1 cellular context compared by ENCODE assay signal in genomic region chr17:8162232-8162996, GRCh38.
TF ChIP-seq lines count a peak whose summit lies in the region.

A gene with protein sequence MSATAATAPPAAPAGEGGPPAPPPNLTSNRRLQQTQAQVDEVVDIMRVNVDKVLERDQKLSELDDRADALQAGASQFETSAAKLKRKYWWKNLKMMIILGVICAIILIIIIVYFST (minus strand): TSS chr17:8162948. CDS start chr17:8162879, 69 bp downstream.

TF ChIP-seq in HepG2, 621 proteins besides CTCF, POLR2A, EP300 and RAD21 (continued from another document and continues in another):
- TF ChIP-seq E2F5 (CRISPR knock-in tag; conservative IDR thresholded peaks at IDR 0.05) = no peak
- TF ChIP-seq ARNTL (CRISPR knock-in tag; IDR thresholded peaks at IDR 0.05) = no peak
- TF ChIP-seq ADNP (CRISPR knock-in tag; IDR thresholded peaks at IDR 0.05) = no peak
- TF ChIP-seq FOXC1 (CRISPR knock-in tag; IDR thresholded peaks at IDR 0.05; ENCODE audit: borderline replicate concordance) = no peak
- no peak for TF ChIP-seq NKX3-1 (CRISPR knock-in tag; IDR thresholded peaks at IDR 0.05)
- no peak for TF ChIP-seq PITX1 (CRISPR knock-in tag; IDR thresholded peaks at IDR 0.05)
- peak; percentile 34 for TF ChIP-seq ZNF687 (CRISPR knock-in tag; IDR thresholded peaks at IDR 0.05)
- peak; percentile 88; the same call in 1 of the 2 replicates for TF ChIP-seq DMTF1 (CRISPR knock-in tag; IDR thresholded peaks at IDR 0.05)
- TF ChIP-seq ZNF44 (CRISPR knock-in tag; IDR thresholded peaks at IDR 0.05) = no peak
- TF ChIP-seq ZNF891 (CRISPR knock-in tag; IDR thresholded peaks at IDR 0.05) = peak; percentile 18; the same call in 1 of the 2 replicates
- no peak for TF ChIP-seq HNRNPLL (IDR thresholded peaks at IDR 0.05; ENCODE audit: low read depth, low read length, poor library complexity, severe bottlenecking)
- no peak for TF ChIP-seq TBX2 (CRISPR knock-in tag; IDR thresholded peaks at IDR 0.05; ENCODE audit: borderline replicate concordance)
- peak; percentile 77 for TF ChIP-seq ZFX (CRISPR knock-in tag; IDR thresholded peaks at IDR 0.05; ENCODE audit: low read depth)
- TF ChIP-seq PRPF4 (IDR thresholded peaks at IDR 0.05; ENCODE audit: low read depth, low read length, poor library complexity, severe bottlenecking) = no peak
- no peak for TF ChIP-seq EEA1 (CRISPR knock-in tag; IDR thresholded peaks at IDR 0.05; ENCODE audit: borderline replicate concordance)
- TF ChIP-seq, protein P1, sequence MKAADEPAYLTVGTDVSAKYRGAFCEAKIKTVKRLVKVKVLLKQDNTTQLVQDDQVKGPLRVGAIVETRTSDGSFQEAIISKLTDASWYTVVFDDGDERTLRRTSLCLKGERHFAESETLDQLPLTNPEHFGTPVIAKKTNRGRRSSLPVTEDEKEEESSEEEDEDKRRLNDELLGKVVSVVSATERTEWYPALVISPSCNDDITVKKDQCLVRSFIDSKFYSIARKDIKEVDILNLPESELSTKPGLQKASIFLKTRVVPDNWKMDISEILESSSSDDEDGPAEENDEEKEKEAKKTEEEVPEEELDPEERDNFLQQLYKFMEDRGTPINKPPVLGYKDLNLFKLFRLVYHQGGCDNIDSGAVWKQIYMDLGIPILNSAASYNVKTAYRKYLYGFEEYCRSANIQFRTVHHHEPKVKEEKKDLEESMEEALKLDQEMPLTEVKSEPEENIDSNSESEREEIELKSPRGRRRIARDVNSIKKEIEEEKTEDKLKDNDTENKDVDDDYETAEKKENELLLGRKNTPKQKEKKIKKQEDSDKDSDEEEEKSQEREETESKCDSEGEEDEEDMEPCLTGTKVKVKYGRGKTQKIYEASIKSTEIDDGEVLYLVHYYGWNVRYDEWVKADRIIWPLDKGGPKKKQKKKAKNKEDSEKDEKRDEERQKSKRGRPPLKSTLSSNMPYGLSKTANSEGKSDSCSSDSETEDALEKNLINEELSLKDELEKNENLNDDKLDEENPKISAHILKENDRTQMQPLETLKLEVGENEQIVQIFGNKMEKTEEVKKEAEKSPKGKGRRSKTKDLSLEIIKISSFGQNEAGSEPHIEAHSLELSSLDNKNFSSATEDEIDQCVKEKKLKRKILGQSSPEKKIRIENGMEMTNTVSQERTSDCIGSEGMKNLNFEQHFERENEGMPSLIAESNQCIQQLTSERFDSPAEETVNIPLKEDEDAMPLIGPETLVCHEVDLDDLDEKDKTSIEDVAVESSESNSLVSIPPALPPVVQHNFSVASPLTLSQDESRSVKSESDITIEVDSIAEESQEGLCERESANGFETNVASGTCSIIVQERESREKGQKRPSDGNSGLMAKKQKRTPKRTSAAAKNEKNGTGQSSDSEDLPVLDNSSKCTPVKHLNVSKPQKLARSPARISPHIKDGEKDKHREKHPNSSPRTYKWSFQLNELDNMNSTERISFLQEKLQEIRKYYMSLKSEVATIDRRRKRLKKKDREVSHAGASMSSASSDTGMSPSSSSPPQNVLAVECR (CRISPR knock-in tag; IDR thresholded peaks at IDR 0.05; ENCODE audit: borderline replicate concordance) = peak; percentile 60
- TF ChIP-seq LCORL (IDR thresholded peaks at IDR 0.05) = no peak
- no peak for TF ChIP-seq LCORL (CRISPR knock-in tag; IDR thresholded peaks at IDR 0.05)
- TF ChIP-seq, protein P2, sequence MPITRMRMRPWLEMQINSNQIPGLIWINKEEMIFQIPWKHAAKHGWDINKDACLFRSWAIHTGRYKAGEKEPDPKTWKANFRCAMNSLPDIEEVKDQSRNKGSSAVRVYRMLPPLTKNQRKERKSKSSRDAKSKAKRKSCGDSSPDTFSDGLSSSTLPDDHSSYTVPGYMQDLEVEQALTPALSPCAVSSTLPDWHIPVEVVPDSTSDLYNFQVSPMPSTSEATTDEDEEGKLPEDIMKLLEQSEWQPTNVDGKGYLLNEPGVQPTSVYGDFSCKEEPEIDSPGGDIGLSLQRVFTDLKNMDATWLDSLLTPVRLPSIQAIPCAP (CRISPR knock-in tag; IDR thresholded peaks at IDR 0.05; ENCODE audit: low read depth) = no peak
- TF ChIP-seq ZNF704 (CRISPR knock-in tag; IDR thresholded peaks at IDR 0.05; ENCODE audit: borderline replicate concordance) = no peak
- no peak; the same call in 1 of the 2 replicates for TF ChIP-seq ZNF749 (CRISPR knock-in tag; IDR thresholded peaks at IDR 0.05; ENCODE audit: borderline replicate concordance)
- TF ChIP-seq ZFP37 (CRISPR knock-in tag; IDR thresholded peaks at IDR 0.05; ENCODE audit: borderline replicate concordance) = no peak
- TF ChIP-seq, protein P3, sequence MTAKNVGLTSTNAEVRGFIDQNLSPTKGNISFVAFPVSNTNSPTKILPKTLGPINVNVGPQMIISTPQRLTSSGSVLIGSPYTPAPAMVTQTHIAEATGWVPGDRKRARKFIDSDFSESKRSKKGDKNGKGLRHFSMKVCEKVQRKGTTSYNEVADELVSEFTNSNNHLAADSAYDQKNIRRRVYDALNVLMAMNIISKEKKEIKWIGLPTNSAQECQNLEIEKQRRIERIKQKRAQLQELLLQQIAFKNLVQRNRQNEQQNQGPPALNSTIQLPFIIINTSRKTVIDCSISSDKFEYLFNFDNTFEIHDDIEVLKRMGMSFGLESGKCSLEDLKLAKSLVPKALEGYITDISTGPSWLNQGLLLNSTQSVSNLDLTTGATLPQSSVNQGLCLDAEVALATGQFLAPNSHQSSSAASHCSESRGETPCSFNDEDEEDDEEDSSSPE (CRISPR knock-in tag; IDR thresholded peaks at IDR 0.05) = peak; percentile 7; the same call in 1 of the 2 replicates
- TF ChIP-seq ATF3 (CRISPR knock-in tag; IDR thresholded peaks at IDR 0.05) = 0 out of 2 replicates have a peak, but pooled peaks have one; percentile 23
- no peak for TF ChIP-seq ZC3H13 (CRISPR knock-in tag; IDR thresholded peaks at IDR 0.05)
- no peak for TF ChIP-seq NR2F1 (CRISPR knock-in tag; IDR thresholded peaks at IDR 0.05)
- TF ChIP-seq CCDC6 (CRISPR knock-in tag; IDR thresholded peaks at IDR 0.05) = no peak
- TF ChIP-seq HOXA7 (CRISPR knock-in tag; IDR thresholded peaks at IDR 0.05) = no peak
- no peak for TF ChIP-seq HNRNPH1 (optimal IDR thresholded peaks at IDR 0.05; ENCODE audit: low read depth, low read length)
- TF ChIP-seq, protein P4, sequence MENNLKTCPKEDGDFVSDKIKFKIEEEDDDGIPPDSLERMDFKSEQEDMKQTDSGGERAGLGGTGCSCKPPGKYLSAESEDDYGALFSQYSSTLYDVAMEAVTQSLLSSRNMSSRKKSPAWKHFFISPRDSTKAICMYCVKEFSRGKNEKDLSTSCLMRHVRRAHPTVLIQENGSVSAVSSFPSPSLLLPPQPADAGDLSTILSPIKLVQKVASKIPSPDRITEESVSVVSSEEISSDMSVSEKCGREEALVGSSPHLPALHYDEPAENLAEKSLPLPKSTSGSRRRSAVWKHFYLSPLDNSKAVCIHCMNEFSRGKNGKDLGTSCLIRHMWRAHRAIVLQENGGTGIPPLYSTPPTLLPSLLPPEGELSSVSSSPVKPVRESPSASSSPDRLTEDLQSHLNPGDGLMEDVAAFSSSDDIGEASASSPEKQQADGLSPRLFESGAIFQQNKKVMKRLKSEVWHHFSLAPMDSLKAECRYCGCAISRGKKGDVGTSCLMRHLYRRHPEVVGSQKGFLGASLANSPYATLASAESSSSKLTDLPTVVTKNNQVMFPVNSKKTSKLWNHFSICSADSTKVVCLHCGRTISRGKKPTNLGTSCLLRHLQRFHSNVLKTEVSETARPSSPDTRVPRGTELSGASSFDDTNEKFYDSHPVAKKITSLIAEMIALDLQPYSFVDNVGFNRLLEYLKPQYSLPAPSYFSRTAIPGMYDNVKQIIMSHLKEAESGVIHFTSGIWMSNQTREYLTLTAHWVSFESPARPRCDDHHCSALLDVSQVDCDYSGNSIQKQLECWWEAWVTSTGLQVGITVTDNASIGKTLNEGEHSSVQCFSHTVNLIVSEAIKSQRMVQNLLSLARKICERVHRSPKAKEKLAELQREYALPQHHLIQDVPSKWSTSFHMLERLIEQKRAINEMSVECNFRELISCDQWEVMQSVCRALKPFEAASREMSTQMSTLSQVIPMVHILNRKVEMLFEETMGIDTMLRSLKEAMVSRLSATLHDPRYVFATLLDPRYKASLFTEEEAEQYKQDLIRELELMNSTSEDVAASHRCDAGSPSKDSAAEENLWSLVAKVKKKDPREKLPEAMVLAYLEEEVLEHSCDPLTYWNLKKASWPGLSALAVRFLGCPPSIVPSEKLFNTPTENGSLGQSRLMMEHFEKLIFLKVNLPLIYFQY (CRISPR knock-in tag; IDR thresholded peaks at IDR 0.05; ENCODE audit: borderline replicate concordance) = no peak
- no peak for TF ChIP-seq JUND (CRISPR knock-in tag; IDR thresholded peaks at IDR 0.05)
- TF ChIP-seq POGZ (CRISPR knock-in tag; IDR thresholded peaks at IDR 0.05) = no peak
- no peak; the same call in 1 of the 2 replicates for TF ChIP-seq ERF (CRISPR knock-in tag; IDR thresholded peaks at IDR 0.05)
- TF ChIP-seq CHD2 (IDR thresholded peaks at IDR 0.05; ENCODE audit: low read depth, low read length) = no peak
- no peak for TF ChIP-seq ZNF253 (CRISPR knock-in tag; IDR thresholded peaks at IDR 0.05; ENCODE audit: borderline replicate concordance)
- peak; percentile 70; the same call in 1 of the 2 replicates for TF ChIP-seq YEATS4 (CRISPR knock-in tag; IDR thresholded peaks at IDR 0.05; ENCODE audit: borderline replicate concordance)
- TF ChIP-seq ZNF780A (CRISPR knock-in tag; IDR thresholded peaks at IDR 0.05) = no peak
- no peak; the same call in 1 of the 2 replicates for TF ChIP-seq FOXA3 (CRISPR knock-in tag; IDR thresholded peaks at IDR 0.05)
- no peak for TF ChIP-seq ZNF460 (CRISPR knock-in tag; IDR thresholded peaks at IDR 0.05; ENCODE audit: borderline replicate concordance)
- TF ChIP-seq ZNF329 (CRISPR knock-in tag; IDR thresholded peaks at IDR 0.05; ENCODE audit: low read depth) = peak; percentile 37; the same call in 1 of the 2 replicates
